Comparison of ENCODE assay signal across 37 cellular contexts in the genomic region with DNA sequence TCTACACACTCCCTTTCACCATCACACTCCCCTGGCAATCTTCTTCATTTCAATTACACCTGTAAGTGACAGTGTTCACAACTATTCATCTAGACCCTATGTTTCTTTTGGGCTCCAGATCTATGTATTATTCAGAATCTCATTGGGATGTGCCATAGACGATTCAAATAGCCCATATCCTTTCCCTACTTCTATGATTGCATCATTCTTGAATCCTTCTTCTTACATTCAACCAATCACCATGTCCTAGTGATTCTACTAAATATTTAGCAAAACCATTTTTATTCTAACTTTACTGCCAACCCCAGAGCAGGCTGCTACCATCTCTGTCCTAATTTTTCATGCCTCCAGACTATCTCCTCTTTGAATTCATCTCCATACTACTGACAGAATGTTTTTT.
DNase-seq lines count a peak whose midpoint lies in the region; ATAC-seq, FAIRE-seq and TF ChIP-seq lines count a peak whose summit lies in the region.
"Had no signal": no experiment of that assay in that cellular context is flagged by ENCODE, and none has a peak within 500 bp of the region (broad histone marks: within the 10 kb centered on the region; RNA-seq: fewer than 3 reads in every experiment).

No MANE protein-coding gene starts in this region.

- no peaks in the 10 kb centered on the region for H3K9me3 Mint-ChIP-seq in GM23338
- no peaks in the 10 kb centered on the region for H3K9me3 Mint-ChIP-seq in endothelial cell (ENCODE audit: unreplicated experiment)
- peaks cover 0 to 5% (median 0%) of the 10 kb centered on the region in 6 donors for H3K9me3 Mint-ChIP-seq in immature natural killer cell
- no peaks in the 10 kb centered on the region for H3K9me3 Mint-ChIP-seq in T-cell
- H3K9me3 Mint-ChIP-seq: CD14-positive monocyte; CD4-positive, alpha-beta T cell; CD8-positive, alpha-beta T cell had no signal

- H3K27me3 Mint-ChIP-seq in GM23338 (ENCODE audit: insufficient read depth, low read depth, poor library complexity) (no peaks in the 10 kb centered on the region), endothelial cell (ENCODE audit: unreplicated experiment) (peaks cover 9% of the 10 kb centered on the region), immature natural killer cell (ENCODE audit: low read depth in 3 of 3) (peaks cover 0 to 6% (median 0%) of the 10 kb centered on the region in 3 donors), T-cell (no peaks in the 10 kb centered on the region)
- H3K27me3 Mint-ChIP-seq: B cell; CD4-positive, alpha-beta memory T cell; CD4-positive, alpha-beta T cell; CD4-positive, CD25-positive, alpha-beta regulatory T cell; CD8-positive, alpha-beta memory T cell had no signal

- CTCF ChIA-PET in HepG2 (lab: Yijun Ruan, JAX; ENCODE audit: low intra/inter-chr PET ratio, low total read pairs): no interaction called here
- CTCF ChIA-PET in K562 (lab: Yijun Ruan, JAX; ENCODE audit: low intra/inter-chr PET ratio): no interaction called here
- CTCF ChIA-PET in T-cell (lab: Charles Lee): no interaction called here

- TF ChIP-seq RAD21 in HepG2 (CRISPR knock-in tag; IDR thresholded peaks at IDR 0.05): no peak
- no peak for TF ChIP-seq RAD21 in K562 (CRISPR knock-in tag; conservative IDR thresholded peaks at IDR 0.05 in 1 of 2, IDR thresholded peaks at IDR 0.05 in 1 of 2)

- no peaks in the 10 kb centered on the region for H3K79me2 ChIP-seq in HepG2 (ENCODE audit: insufficient read depth, low read length)
- no peaks in the 10 kb centered on the region for H3K79me2 ChIP-seq in GM23338 (replicated peaks; ENCODE audit: insufficient read depth)
- H3K79me2 ChIP-seq in K562 (ENCODE audit: control insufficient read depth, insufficient read depth, low read length): no peaks in the 10 kb centered on the region

- no peaks in the 10 kb centered on the region for H3K9me3 ChIP-seq in HepG2 (ENCODE audit: low read length)
- H3K9me3 ChIP-seq in right lobe of liver: no peaks in the 10 kb centered on the region
- no peaks in the 10 kb centered on the region; the same call in 1 of the 2 replicates for H3K9me3 ChIP-seq in K562 (replicated peaks; ENCODE audit: control insufficient read depth, insufficient read depth, low read depth, low read length)
- H3K9me3 ChIP-seq: A549; BE2C; BLaER1; BLaER1 treated with 17β-estradiol and CSF1 and Interleukin-3, amounts not matched to agents 10 nM and 100 nM; Caco-2 had no signal

- H3K9ac ChIP-seq in HepG2 (ENCODE audit: insufficient read depth, low read depth, low read length): no peak overlapping the region
- no peak overlapping the region for H3K9ac ChIP-seq in K562 (ENCODE audit: insufficient read depth in 1 of 2, low read depth in 2 of 2, low read length in 2 of 2)
- H3K9ac ChIP-seq: BLaER1; BLaER1 treated with 17β-estradiol and CSF1 and Interleukin-3, amounts not matched to agents 10 nM and 100 nM had no signal

- intact Hi-C loops in HepG2 (cut with micrococcal nuclease; ENCODE audit: unreplicated experiment): no loop called here
- intact Hi-C loops in right lobe of liver (cut with DNase I): no loop called here
- intact Hi-C loops in K562 (cut with micrococcal nuclease): no loop called here

- no peak overlapping the region for H3K4me3 ChIP-seq in HepG2 (replicated peaks in 1 of 3; ENCODE audit: insufficient read depth in 1 of 3, low read depth in 2 of 3, low read length in 3 of 3)
- H3K4me3 ChIP-seq in right lobe of liver: no peak overlapping the region
- H3K4me3 ChIP-seq in GM23338: no peak overlapping the region
- H3K4me3 ChIP-seq in K562: no peak overlapping the region
- H3K4me3 ChIP-seq: A549; BLaER1; BLaER1 treated with 17β-estradiol and CSF1 and Interleukin-3, amounts not matched to agents 10 nM and 100 nM had no signal

- H3K4me1 ChIP-seq in HepG2 (ENCODE audit: insufficient read depth, low read length): peaks cover 4% of the 10 kb centered on the region; the same call in 1 of the 2 replicates
- no peaks in the 10 kb centered on the region for H3K4me1 ChIP-seq in right lobe of liver
- H3K4me1 ChIP-seq in GM23338 (ENCODE audit: insufficient read depth): no peaks in the 10 kb centered on the region
- H3K4me1 ChIP-seq in K562 (replicated peaks in 1 of 2; ENCODE audit: control insufficient read depth in 2 of 2, insufficient read depth in 2 of 2, low read length in 2 of 2): peaks cover 0 to 22% of the 10 kb centered on the region in 2 experiments; a peak in 3 of 5 replicates
- H3K4me1 ChIP-seq: A549, BE2C, BLaER1 had no signal

- DNase-seq in HepG2 (ENCODE audit: low spot score) (no peak), right lobe of liver (no peak), GM23338 (ENCODE audit: low spot score) (no peak), K562 (ENCODE audit: extremely low read depth in 1 of 4, low spot score in 3 of 4) (no peak), endothelial cell (ENCODE audit: low spot score) (no peak), immature natural killer cell (no peak), T-cell (no peak), caudate nucleus (lab: John Stamatoyannopoulos, UW) (no peak)
- DNase-seq: 8988T; ACHN; AML-193; BE2C; C1 segment of cervical spinal cord; Caco-2; Calu3; CD4-positive, alpha-beta memory T cell; CD4-positive, alpha-beta T cell; CD4-positive, CD25-positive, alpha-beta regulatory T cell; CD8-positive, alpha-beta memory T cell; CD8-positive, alpha-beta T cell; COR-L47; DMS 273 treated with DMSO at 0.1 percent for 48 hours; DMS153; DMS53; DMS79; DMS79 treated with DMSO at 0.1 percent for 48 hours; DND-41; EL had no signal

- H2AFZ ChIP-seq in HepG2 (ENCODE audit: low read length) (no peak overlapping the region), GM23338 (no peak overlapping the region), K562 (ENCODE audit: low read depth, low read length) (0 out of 2 replicates have a peak overlapping the region, but pooled peaks have one; percentile 7)

- TF ChIP-seq POLR2A in HepG2 (IDR thresholded peaks at IDR 0.05; ENCODE audit: insufficient read depth in 1 of 2, low read depth in 2 of 2, low read length in 2 of 2) (no peak), right lobe of liver (IDR thresholded peaks at IDR 0.05) (no peak), K562 (conservative IDR thresholded peaks at IDR 0.05) (no peak)

- FAIRE-seq in HepG2 (lab: Jason Lieb, UNC) (no peak), K562 (lab: Jason Lieb, UNC) (no peak)
- FAIRE-seq: A204.1, A549, D721Med had no signal

- BruUV-seq in HepG2 (replicated peaks; lab: Mats Ljungman, UMichigan) (no TSS peak), K562 (replicated peaks; lab: Mats Ljungman, UMichigan) (no TSS peak)

- 3% methylated on average over 1 of the region's 1 CpG for WGBS in HepG2 (ENCODE audit: low lambda C conversion rate)
- WGBS in right lobe of liver (ENCODE audit: insufficient coverage, low coverage, low lambda C conversion rate, missing lambda C conversion rate): 89% methylated on average over 1 of the region's 1 CpG
- WGBS in K562 (ENCODE audit: insufficient coverage, low coverage, missing lambda C conversion rate): 70% methylated on average over 1 of the region's 1 CpG

- H3K9me1 ChIP-seq in K562 (ENCODE audit: control insufficient read depth, insufficient read depth, low read length): no peaks in the 10 kb centered on the region

- no peak for TF ChIP-seq CTCF in HepG2 (CRISPR knock-in tag; IDR thresholded peaks at IDR 0.05)
- no peak for TF ChIP-seq CTCF in right lobe of liver (IDR thresholded peaks at IDR 0.05)
- TF ChIP-seq CTCF in GM23338 (conservative IDR thresholded peaks at IDR 0.05; ENCODE audit: low read depth in 2 of 2): no peak
- TF ChIP-seq CTCF in K562 (IDR thresholded peaks at IDR 0.05 in 2 of 3, conservative IDR thresholded peaks at IDR 0.05 in 1 of 3; ENCODE audit: insufficient read depth in 2 of 3, low read depth in 1 of 3, low read length in 3 of 3): no peak
- TF ChIP-seq CTCF in endothelial cell (IDR thresholded peaks at IDR 0.05; ENCODE audit: unreplicated experiment): no peak

- POLR2A ChIA-PET in HepG2 (lab: Yijun Ruan, JAX): no interaction called here
- POLR2A ChIA-PET in K562 (lab: Yijun Ruan, JAX): interaction anchor here (1.0 kb wide), 1 partner anchor 21 kb away, joined by 5 read pairs; no protein-coding TSS in a partner anchor
- POLR2A ChIA-PET in T-cell (lab: Charles Lee): no interaction called here

- H3K27ac Mint-ChIP-seq in GM23338 (peak overlapping the region; percentile 7; the same call in 1 of the 2 replicates), endothelial cell (ENCODE audit: unreplicated experiment) (no peak overlapping the region), immature natural killer cell (no peak overlapping the region), T-cell (no peak overlapping the region)
- H3K27ac Mint-ChIP-seq: B cell; CD14-positive monocyte; CD4-positive, alpha-beta memory T cell; CD4-positive, alpha-beta T cell; CD4-positive, CD25-positive, alpha-beta regulatory T cell; CD8-positive, alpha-beta memory T cell; CD8-positive, alpha-beta T cell had no signal

- in situ Hi-C loops in HepG2 (cut with HindIII; ENCODE audit: extremely low pct_ligation_motif_present, low pct_unique_long_range_greater_than_20kb): no loop called here
- in situ Hi-C loops in K562 (cut with MboI): no loop called here

- H3K9me2 ChIP-seq in GM23338 (ENCODE audit: insufficient read depth): no peaks in the 10 kb centered on the region

- no peak overlapping the region for H3K27ac ChIP-seq in HepG2 (ENCODE audit: extremely low read length, insufficient read depth, low read length)
- no peak overlapping the region for H3K27ac ChIP-seq in right lobe of liver
- H3K27ac ChIP-seq in GM23338 (ENCODE audit: low read depth): no peak overlapping the region
- H3K27ac ChIP-seq in K562 (ENCODE audit: extremely low read depth, low read depth, low read length): no peak overlapping the region
- no peak overlapping the region for H3K27ac ChIP-seq in caudate nucleus (ENCODE audit: low read depth, low read length)
- H3K27ac ChIP-seq: 22Rv1; A549; BLaER1; BLaER1 treated with 17β-estradiol and CSF1 and Interleukin-3, amounts not matched to agents 10 nM and 100 nM; C4-2B had no signal

- H3K36me3 Mint-ChIP-seq in GM23338 (ENCODE audit: low read depth) (no peaks in the 10 kb centered on the region), endothelial cell (ENCODE audit: low read depth, unreplicated experiment) (no peaks in the 10 kb centered on the region), immature natural killer cell (no peaks in the 10 kb centered on the region), T-cell (no peaks in the 10 kb centered on the region)
- H3K36me3 Mint-ChIP-seq: CD14-positive monocyte; CD4-positive, alpha-beta memory T cell; CD4-positive, CD25-positive, alpha-beta regulatory T cell; CD8-positive, alpha-beta memory T cell; CD8-positive, alpha-beta T cell had no signal

- H3K27me3 ChIP-seq in HepG2 (ENCODE audit: control insufficient read depth in 1 of 2, insufficient read depth in 2 of 2, low read length in 2 of 2) (no peaks in the 10 kb centered on the region), right lobe of liver (no peaks in the 10 kb centered on the region), GM23338 (ENCODE audit: insufficient read depth) (no peaks in the 10 kb centered on the region), K562 (ENCODE audit: control insufficient read depth in 2 of 2, insufficient read depth in 2 of 2, low read length in 2 of 2) (no peaks in the 10 kb centered on the region)
- H3K27me3 ChIP-seq: BE2C; BLaER1; BLaER1 treated with 17β-estradiol and CSF1 and Interleukin-3, amounts not matched to agents 10 nM and 100 nM had no signal

- H3K4me1 Mint-ChIP-seq in GM23338 (peaks cover 8% of the 10 kb centered on the region), endothelial cell (ENCODE audit: unreplicated experiment) (peaks cover 47% of the 10 kb centered on the region), immature natural killer cell (no peaks in the 10 kb centered on the region), T-cell (no peaks in the 10 kb centered on the region)
- H3K4me1 Mint-ChIP-seq: CD4-positive, alpha-beta memory T cell; CD4-positive, CD25-positive, alpha-beta regulatory T cell; CD8-positive, alpha-beta memory T cell had no signal

- TF ChIP-seq EP300 in HepG2 (IDR thresholded peaks at IDR 0.05; ENCODE audit: low read depth in 2 of 2, low read length in 2 of 2) (no peak), HepG2 (CRISPR knock-in tag; IDR thresholded peaks at IDR 0.05; ENCODE audit: borderline replicate concordance) (no peak), K562 (IDR thresholded peaks at IDR 0.05; ENCODE audit: low read length) (no peak)

- no peak overlapping the region for H3K4me2 ChIP-seq in HepG2 (ENCODE audit: low read depth, low read length)
- no peak overlapping the region for H3K4me2 ChIP-seq in GM23338
- H3K4me2 ChIP-seq in K562 (ENCODE audit: insufficient read depth, low read length): no peak overlapping the region
- H3K4me2 ChIP-seq: A549; BLaER1; BLaER1 treated with 17β-estradiol and CSF1 and Interleukin-3, amounts not matched to agents 10 nM and 100 nM had no signal

- H3F3A ChIP-seq in GM23338 (replicated peaks; ENCODE audit: low read depth): no peaks in the 10 kb centered on the region

- H4K20me1 ChIP-seq in HepG2 (ENCODE audit: insufficient read depth, low read length) (no peaks in the 10 kb centered on the region), GM23338 (replicated peaks; ENCODE audit: insufficient read depth) (no peaks in the 10 kb centered on the region), K562 (replicated peaks; ENCODE audit: control insufficient read depth, insufficient read depth, low read length) (no peaks in the 10 kb centered on the region)
- H4K20me1 ChIP-seq: BLaER1; BLaER1 treated with 17β-estradiol and CSF1 and Interleukin-3, amounts not matched to agents 10 nM and 100 nM had no signal

- ATAC-seq in HepG2: no peak
- ATAC-seq in right lobe of liver: no peak
- ATAC-seq in GM23338: no peak
- ATAC-seq in K562: no peak
- ATAC-seq in T-cell (replicated peaks in 1 of 4): no peak
- ATAC-seq: A549; CD8-positive, alpha-beta T cell had no signal

- H3K4me3 Mint-ChIP-seq in GM23338 (no peak overlapping the region), endothelial cell (ENCODE audit: unreplicated experiment) (peak overlapping the region; percentile 7), immature natural killer cell (no peak overlapping the region), T-cell (no peak overlapping the region)
- H3K4me3 Mint-ChIP-seq: B cell; CD14-positive monocyte; CD4-positive, alpha-beta memory T cell; CD4-positive, alpha-beta T cell; CD4-positive, CD25-positive, alpha-beta regulatory T cell; CD8-positive, alpha-beta memory T cell; CD8-positive, alpha-beta T cell had no signal

- no peaks in the 10 kb centered on the region for H3K36me3 ChIP-seq in HepG2 (replicated peaks in 1 of 2; ENCODE audit: control insufficient read depth in 1 of 2, insufficient read depth in 2 of 2, low read length in 2 of 2)
- H3K36me3 ChIP-seq in right lobe of liver: no peaks in the 10 kb centered on the region
- no peaks in the 10 kb centered on the region for H3K36me3 ChIP-seq in GM23338 (ENCODE audit: insufficient read depth)
- no peaks in the 10 kb centered on the region for H3K36me3 ChIP-seq in K562 (ENCODE audit: control insufficient read depth, insufficient read depth, low read length)
- H3K36me3 ChIP-seq: BE2C; BLaER1; BLaER1 treated with 17β-estradiol and CSF1 and Interleukin-3, amounts not matched to agents 10 nM and 100 nM had no signal

Comparison
In these comparisons a context has a peak if more than half of its experiments do, and no peak if none do; other contexts are left out.
1. Of the 241 proteins assayed by ChIP-seq in both HepG2 and K562: peak only in HepG2: CEBPB; only in K562: ATF4 and CEBPG; in both: none; in neither: 236; mixed calls (peak in some experiments, not most) for 2.